1 cellular context compared by ENCODE assay signal in the genomic region with DNA sequence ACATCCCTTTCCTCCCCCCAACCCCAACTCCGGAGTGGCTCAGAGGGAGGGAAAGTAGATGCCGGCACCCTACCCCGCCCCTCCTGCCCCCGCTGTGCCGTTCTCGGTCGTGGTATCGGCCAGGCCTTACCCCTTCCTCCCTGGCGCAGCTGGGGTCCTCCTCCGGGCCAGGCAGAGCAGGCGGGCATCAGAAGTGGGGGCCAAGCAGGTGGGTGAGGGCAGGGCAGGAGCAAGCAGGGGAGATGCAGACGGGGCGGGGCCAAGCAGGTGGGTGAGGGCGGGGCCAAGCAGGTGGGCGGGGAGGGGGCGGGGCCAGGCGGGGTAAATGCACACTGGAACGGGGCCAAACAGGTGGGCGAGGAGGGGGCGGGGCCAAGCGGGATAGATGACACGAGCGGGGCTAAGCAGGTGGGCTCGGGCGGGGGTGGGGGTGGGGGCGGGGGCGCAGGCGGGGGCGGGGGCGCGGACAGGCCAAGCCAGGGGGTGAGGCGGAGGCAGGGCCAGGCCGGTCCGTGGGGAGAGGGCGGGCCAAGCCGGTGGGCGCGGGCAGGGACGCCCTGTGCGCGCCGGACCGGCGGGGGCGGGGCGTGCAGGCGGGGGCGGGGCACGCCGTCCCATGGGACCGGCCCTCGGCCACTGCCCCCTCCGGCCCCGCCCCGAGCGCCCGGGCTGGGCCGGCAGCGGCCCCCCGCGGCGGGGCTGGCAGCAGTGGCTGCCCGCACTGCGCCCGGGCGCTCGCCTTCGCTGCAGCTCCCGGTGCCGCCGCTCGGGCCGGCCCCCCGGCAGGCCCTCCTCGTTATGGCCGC.
TF ChIP-seq lines count a peak whose summit lies in the region.

A gene with protein sequence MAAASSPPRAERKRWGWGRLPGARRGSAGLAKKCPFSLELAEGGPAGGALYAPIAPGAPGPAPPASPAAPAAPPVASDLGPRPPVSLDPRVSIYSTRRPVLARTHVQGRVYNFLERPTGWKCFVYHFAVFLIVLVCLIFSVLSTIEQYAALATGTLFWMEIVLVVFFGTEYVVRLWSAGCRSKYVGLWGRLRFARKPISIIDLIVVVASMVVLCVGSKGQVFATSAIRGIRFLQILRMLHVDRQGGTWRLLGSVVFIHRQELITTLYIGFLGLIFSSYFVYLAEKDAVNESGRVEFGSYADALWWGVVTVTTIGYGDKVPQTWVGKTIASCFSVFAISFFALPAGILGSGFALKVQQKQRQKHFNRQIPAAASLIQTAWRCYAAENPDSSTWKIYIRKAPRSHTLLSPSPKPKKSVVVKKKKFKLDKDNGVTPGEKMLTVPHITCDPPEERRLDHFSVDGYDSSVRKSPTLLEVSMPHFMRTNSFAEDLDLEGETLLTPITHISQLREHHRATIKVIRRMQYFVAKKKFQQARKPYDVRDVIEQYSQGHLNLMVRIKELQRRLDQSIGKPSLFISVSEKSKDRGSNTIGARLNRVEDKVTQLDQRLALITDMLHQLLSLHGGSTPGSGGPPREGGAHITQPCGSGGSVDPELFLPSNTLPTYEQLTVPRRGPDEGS (plus strand): TSS at position 708 of the 806 bp plus-strand sequence. CDS start 91 bp downstream, at position 799.
Gene TRPM5 (minus strand): TSS at position 214 of the 806 bp plus-strand sequence. CDS start 21,478 bp downstream, outside the sequence.

TF ChIP-seq in GM12878, 131 proteins besides CTCF, POLR2A, EP300 and RAD21 (continued from another document):
- TF ChIP-seq, protein P1, sequence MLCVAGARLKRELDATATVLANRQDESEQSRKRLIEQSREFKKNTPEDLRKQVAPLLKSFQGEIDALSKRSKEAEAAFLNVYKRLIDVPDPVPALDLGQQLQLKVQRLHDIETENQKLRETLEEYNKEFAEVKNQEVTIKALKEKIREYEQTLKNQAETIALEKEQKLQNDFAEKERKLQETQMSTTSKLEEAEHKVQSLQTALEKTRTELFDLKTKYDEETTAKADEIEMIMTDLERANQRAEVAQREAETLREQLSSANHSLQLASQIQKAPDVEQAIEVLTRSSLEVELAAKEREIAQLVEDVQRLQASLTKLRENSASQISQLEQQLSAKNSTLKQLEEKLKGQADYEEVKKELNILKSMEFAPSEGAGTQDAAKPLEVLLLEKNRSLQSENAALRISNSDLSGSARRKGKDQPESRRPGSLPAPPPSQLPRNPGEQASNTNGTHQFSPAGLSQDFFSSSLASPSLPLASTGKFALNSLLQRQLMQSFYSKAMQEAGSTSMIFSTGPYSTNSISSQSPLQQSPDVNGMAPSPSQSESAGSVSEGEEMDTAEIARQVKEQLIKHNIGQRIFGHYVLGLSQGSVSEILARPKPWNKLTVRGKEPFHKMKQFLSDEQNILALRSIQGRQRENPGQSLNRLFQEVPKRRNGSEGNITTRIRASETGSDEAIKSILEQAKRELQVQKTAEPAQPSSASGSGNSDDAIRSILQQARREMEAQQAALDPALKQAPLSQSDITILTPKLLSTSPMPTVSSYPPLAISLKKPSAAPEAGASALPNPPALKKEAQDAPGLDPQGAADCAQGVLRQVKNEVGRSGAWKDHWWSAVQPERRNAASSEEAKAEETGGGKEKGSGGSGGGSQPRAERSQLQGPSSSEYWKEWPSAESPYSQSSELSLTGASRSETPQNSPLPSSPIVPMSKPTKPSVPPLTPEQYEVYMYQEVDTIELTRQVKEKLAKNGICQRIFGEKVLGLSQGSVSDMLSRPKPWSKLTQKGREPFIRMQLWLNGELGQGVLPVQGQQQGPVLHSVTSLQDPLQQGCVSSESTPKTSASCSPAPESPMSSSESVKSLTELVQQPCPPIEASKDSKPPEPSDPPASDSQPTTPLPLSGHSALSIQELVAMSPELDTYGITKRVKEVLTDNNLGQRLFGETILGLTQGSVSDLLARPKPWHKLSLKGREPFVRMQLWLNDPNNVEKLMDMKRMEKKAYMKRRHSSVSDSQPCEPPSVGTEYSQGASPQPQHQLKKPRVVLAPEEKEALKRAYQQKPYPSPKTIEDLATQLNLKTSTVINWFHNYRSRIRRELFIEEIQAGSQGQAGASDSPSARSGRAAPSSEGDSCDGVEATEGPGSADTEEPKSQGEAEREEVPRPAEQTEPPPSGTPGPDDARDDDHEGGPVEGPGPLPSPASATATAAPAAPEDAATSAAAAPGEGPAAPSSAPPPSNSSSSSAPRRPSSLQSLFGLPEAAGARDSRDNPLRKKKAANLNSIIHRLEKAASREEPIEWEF (IDR thresholded peaks at IDR 0.05; ENCODE audit: insufficient replicate concordance, low read depth, low read length): no peak
- TF ChIP-seq ZNF274 (IDR thresholded peaks at IDR 0.05; ENCODE audit: insufficient read depth, insufficient read length) (no peak), RBBP5 (conservative IDR thresholded peaks at IDR 0.05) (no peak)
TF ChIP-seq in GM12878: peak in this region for 0.
